17 cellular contexts compared by ENCODE assay signal in genomic region chr5:96012399-96012798, GRCh38. TPM values are rescaled to one million over a fixed set of nuclear protein-coding genes. Genes with fewer than 3 reads are reported as not detected.
DNase-seq lines count a peak whose midpoint lies in the region; ATAC-seq and TF ChIP-seq lines count a peak whose summit lies in the region.
"Had no signal": no experiment of that assay in that cellular context is flagged by ENCODE, and none has a peak within 500 bp of the region (broad histone marks: within the 10 kb centered on the region; RNA-seq: fewer than 3 reads in every experiment).

No MANE protein-coding gene starts in this region.

- TF ChIP-seq POLR2A in breast epithelium (IDR thresholded peaks at IDR 0.05) (no peak), esophagus squamous epithelium (IDR thresholded peaks at IDR 0.05) (no peak)

- H3K36me3 ChIP-seq in breast epithelium (no peaks in the 10 kb centered on the region), esophagus squamous epithelium (no peaks in the 10 kb centered on the region)

- H3K27ac ChIP-seq in breast epithelium (no peak overlapping the region), esophagus squamous epithelium (peak overlapping the region in 3 of 4 donors; percentile 52 to 70 (median 56))
- H3K27ac ChIP-seq: 22Rv1, A549, C4-2B had no signal

- no peak overlapping the region for H3K4me3 Mint-ChIP-seq in MCF 10A (ENCODE audit: unreplicated experiment)
- H3K4me3 Mint-ChIP-seq: CD4-positive, alpha-beta T cell; H9; IgD-negative memory B cell had no signal

- no peak for TF ChIP-seq CTCF in MCF 10A (IDR thresholded peaks at IDR 0.05; ENCODE audit: unreplicated experiment)
- no peak for TF ChIP-seq CTCF in breast epithelium (IDR thresholded peaks at IDR 0.05)
- TF ChIP-seq CTCF in epithelial cell of esophagus (IDR thresholded peaks at IDR 0.05; ENCODE audit: insufficient read depth, low read depth, low read length, missing control alignments) = no peak
- TF ChIP-seq CTCF in esophagus squamous epithelium (IDR thresholded peaks at IDR 0.05) = no peak

- H3K4me3 ChIP-seq in breast epithelium (no peak overlapping the region), epithelial cell of esophagus (ENCODE audit: low read length) (no peak overlapping the region), esophagus squamous epithelium (no peak overlapping the region)
- H3K4me3 ChIP-seq: A549 had no signal

- CTCF ChIA-PET in MCF 10A (lab: Yijun Ruan, JAX) = interaction anchor here (0.8 kb wide), 1 partner anchor 151 kb away, joined by 3 read pairs; no protein-coding TSS in a partner anchor

- peaks cover 7% of the 10 kb centered on the region for H3K4me1 Mint-ChIP-seq in MCF 10A (ENCODE audit: insufficient read depth, unreplicated experiment)
- H3K4me1 Mint-ChIP-seq: H9, IgD-negative memory B cell had no signal

- no TSS peak for BruUV-seq in MCF 10A (replicated peaks; lab: Mats Ljungman, UMichigan)

- H3K9me3 Mint-ChIP-seq in MCF 10A (ENCODE audit: unreplicated experiment) = peaks cover 5% of the 10 kb centered on the region
- H3K9me3 Mint-ChIP-seq: CD4-positive, alpha-beta T cell had no signal

- H3K27me3 ChIP-seq in breast epithelium (no peaks in the 10 kb centered on the region), esophagus squamous epithelium (no peaks in the 10 kb centered on the region)

- H3K27me3 Mint-ChIP-seq in MCF 10A (ENCODE audit: insufficient read depth, unreplicated experiment) = no peaks in the 10 kb centered on the region
- H3K27me3 Mint-ChIP-seq: CD4-positive, alpha-beta T cell; IgD-negative memory B cell had no signal

- POLR2A ChIA-PET in MCF 10A (lab: Yijun Ruan, JAX) = interaction anchor here (0.6 to 1.2 kb wide), 3 partner anchors 46 to 66 kb away, joined by 3 read pairs; no protein-coding TSS in a partner anchor

- H3K4me1 ChIP-seq in breast epithelium (no peaks in the 10 kb centered on the region), esophagus squamous epithelium (peaks cover 0 to 18% (median 0%) of the 10 kb centered on the region in 3 donors)

- H3K9me3 ChIP-seq in breast epithelium (no peaks in the 10 kb centered on the region), esophagus squamous epithelium (no peaks in the 10 kb centered on the region)
- H3K9me3 ChIP-seq: A549 had no signal

- ATAC-seq in HG03432 (IDR thresholded peaks at IDR 0.05; ENCODE audit: unreplicated experiment) = no peak
- ATAC-seq in HG03460 (IDR thresholded peaks at IDR 0.05; ENCODE audit: unreplicated experiment) = no peak
- ATAC-seq: A549 had no signal

- DNase-seq in MCF 10A (ENCODE audit: unreplicated experiment) (peak; percentile 33), breast epithelium (ENCODE audit: low spot score in 2 of 2) (no peak), epithelial cell of esophagus (ENCODE audit: low read depth) (peak; percentile 79), esophagus squamous epithelium (lab: John Stamatoyannopoulos, UW) (no peak), SHP77 treated with DMSO at 0.1 percent for 48 hours (lab: John Stamatoyannopoulos, UW) (no peak)
- DNase-seq: AML-193; Caco-2; CD4-positive, alpha-beta T cell; GDM1; GOT3; H9 had no signal

- H3K27ac Mint-ChIP-seq in MCF 10A (ENCODE audit: low read depth, unreplicated experiment) = no peak overlapping the region
- H3K27ac Mint-ChIP-seq: CD4-positive, alpha-beta T cell; H9; IgD-negative memory B cell had no signal

- intact Hi-C loops in MCF 10A (cut with micrococcal nuclease) = loop anchor here (5.0 kb wide), 1 partner anchor 40 kb away; no protein-coding TSS in a partner anchor
- intact Hi-C loops in breast epithelium (cut with DNase I; ENCODE audit: low total_unique reads) = no loop called here
- intact Hi-C loops in esophagus squamous epithelium (cut with DNase I) = no loop called here

- no peaks in the 10 kb centered on the region for H3K36me3 Mint-ChIP-seq in MCF 10A (ENCODE audit: insufficient read depth, unreplicated experiment)
- H3K36me3 Mint-ChIP-seq: IgD-negative memory B cell had no signal

RNA-seq across cellular contexts. Expression of gene ELL2, which starts 50.7 kb away (rescaled TPM):
- 144 and 147 TPM in 2 replicates for total RNA-seq in MCF 10A (2022)
- 100 to 1,000 TPM in 2 of 3 donors, 10 to 100 TPM in 1; 95.7 to 211 (median 168) TPM for total RNA-seq in breast epithelium
- total RNA-seq in esophagus squamous epithelium = 100 to 1,000 TPM in 3 of 4 donors, 10 to 100 TPM in 1; 74.9 to 124 (median 121) TPM

Comparison
In these comparisons a context has a peak if more than half of its experiments do, and no peak if none do; other contexts are left out.
1. DNase-seq: peak in MCF 10A (single experiment) and epithelial cell of esophagus (single experiment); none in breast epithelium (0 of 2), esophagus squamous epithelium (single experiment) and SHP77 treated with DMSO at 0.1 percent for 48 hours (single experiment).
2. H3K27ac ChIP-seq: peak in esophagus squamous epithelium (3 of 4); none in breast epithelium (0 of 2).